14 cellular contexts compared by ENCODE assay signal in the genomic region with DNA sequence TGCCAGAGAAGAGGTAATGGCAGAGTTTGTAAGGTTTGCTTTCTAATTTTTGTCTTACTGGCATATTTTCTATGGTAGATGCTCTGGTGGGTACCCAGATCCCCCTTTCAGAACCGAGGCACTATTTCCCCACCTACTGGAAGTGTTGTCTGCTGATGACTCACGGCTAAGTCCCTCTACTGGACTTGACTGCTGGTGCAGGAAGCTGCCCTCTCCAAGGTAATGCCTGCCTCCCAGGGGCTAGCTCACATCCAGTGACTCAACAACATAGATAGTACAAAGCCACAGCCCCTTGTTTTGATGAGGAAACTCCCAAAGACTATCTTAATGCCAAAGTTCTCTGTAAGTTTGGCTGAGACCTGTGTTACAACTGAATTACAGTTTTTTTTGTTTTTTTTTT.
DNase-seq lines count a peak whose midpoint lies in the region; ATAC-seq, FAIRE-seq and TF ChIP-seq lines count a peak whose summit lies in the region.
"Had no signal": no experiment of that assay in that cellular context is flagged by ENCODE, and none has a peak within 500 bp of the region (broad histone marks: within the 10 kb centered on the region; RNA-seq: fewer than 3 reads in every experiment).

No MANE protein-coding gene starts in this region.

- ATAC-seq in HG02623 (IDR thresholded peaks at IDR 0.05; ENCODE audit: unreplicated experiment) = no peak
- ATAC-seq: CD8-positive, alpha-beta T cell; heart left ventricle; naive thymus-derived CD8-positive, alpha-beta T cell had no signal

- H3K27ac Mint-ChIP-seq in astrocyte (ENCODE audit: unreplicated experiment) = peak overlapping the region; percentile 42
- no peak overlapping the region for H3K27ac Mint-ChIP-seq in CD8-positive, alpha-beta memory T cell
- H3K27ac Mint-ChIP-seq: CD8-positive, alpha-beta T cell; naive thymus-derived CD8-positive, alpha-beta T cell had no signal

- H3K27ac ChIP-seq in astrocyte (ENCODE audit: low read depth, low read length) = no peak overlapping the region
- no peak overlapping the region for H3K27ac ChIP-seq in vagina
- H3K27ac ChIP-seq in thyroid gland = no peak overlapping the region
- H3K27ac ChIP-seq in CD8-positive, alpha-beta memory T cell (ENCODE audit: low read depth, low read length) = no peak overlapping the region
- H3K27ac ChIP-seq: heart left ventricle had no signal

- no peaks in the 10 kb centered on the region for H3K79me2 ChIP-seq in astrocyte (ENCODE audit: insufficient read depth, low read length)

- H3K4me2 ChIP-seq in astrocyte (ENCODE audit: low read length) = no peak overlapping the region

- TF ChIP-seq POLR2A in vagina (IDR thresholded peaks at IDR 0.05) (no peak), thyroid gland (IDR thresholded peaks at IDR 0.05) (no peak)

- H3K36me3 ChIP-seq in astrocyte (ENCODE audit: insufficient read depth, low read length) (no peaks in the 10 kb centered on the region), vagina (no peaks in the 10 kb centered on the region), thyroid gland (no peaks in the 10 kb centered on the region)
- no peaks in the 10 kb centered on the region for H3K36me3 ChIP-seq in CD8-positive, alpha-beta memory T cell (ENCODE audit: insufficient read depth, low read length)
- H3K36me3 ChIP-seq: heart left ventricle had no signal

- H3K27me3 ChIP-seq in astrocyte (ENCODE audit: insufficient read depth, low read length) (no peaks in the 10 kb centered on the region), vagina (no peaks in the 10 kb centered on the region), thyroid gland (no peaks in the 10 kb centered on the region)
- H3K27me3 ChIP-seq in CD8-positive, alpha-beta memory T cell (ENCODE audit: insufficient read depth, low read length, poor library complexity, severe bottlenecking) = no peaks in the 10 kb centered on the region
- H3K27me3 ChIP-seq: heart left ventricle had no signal

- FAIRE-seq in astrocyte (lab: Jason Lieb, UNC) = no peak

- H3K9me3 ChIP-seq in astrocyte (ENCODE audit: insufficient read depth, low read depth, low read length) (no peaks in the 10 kb centered on the region), vagina (no peaks in the 10 kb centered on the region), thyroid gland (no peaks in the 10 kb centered on the region)
- H3K9me3 ChIP-seq in CD8-positive, alpha-beta memory T cell (ENCODE audit: low read length) = no peaks in the 10 kb centered on the region
- H3K9me3 ChIP-seq: heart left ventricle had no signal

- H3K9me3 Mint-ChIP-seq in astrocyte (ENCODE audit: unreplicated experiment) = no peaks in the 10 kb centered on the region
- peaks cover 4 to 28% (median 9%) of the 10 kb centered on the region in 5 donors for H3K9me3 Mint-ChIP-seq in CD8-positive, alpha-beta memory T cell

- no peaks in the 10 kb centered on the region for H3K27me3 Mint-ChIP-seq in astrocyte (ENCODE audit: low read depth, unreplicated experiment)
- no peaks in the 10 kb centered on the region for H3K27me3 Mint-ChIP-seq in CD8-positive, alpha-beta memory T cell
- H3K27me3 Mint-ChIP-seq: naive thymus-derived CD8-positive, alpha-beta T cell had no signal

- intact Hi-C loops in vagina (cut with DNase I) (no loop called here), thyroid gland (cut with DNase I) (no loop called here)

- no peak overlapping the region for H3K4me3 Mint-ChIP-seq in astrocyte (ENCODE audit: unreplicated experiment)
- no peak overlapping the region for H3K4me3 Mint-ChIP-seq in CD8-positive, alpha-beta memory T cell
- H3K4me3 Mint-ChIP-seq: CD8-positive, alpha-beta T cell; naive thymus-derived CD8-positive, alpha-beta T cell had no signal

- DNase-seq in COLO829 (ENCODE audit: low spot score) (peak; percentile 19), HT1080 (ENCODE audit: low read depth) (peak; percentile 86), astrocyte (ENCODE audit: low read depth) (peak; percentile 16), kidney glomerular epithelial cell (lab: John Stamatoyannopoulos, UW) (peak; percentile 59), vagina (ENCODE audit: extremely low spot score in 2 of 2) (no peak), thyroid gland (no peak)
- no peak for DNase-seq in CD8-positive, alpha-beta memory T cell
- DNase-seq: activated CD8-positive, alpha-beta memory T cell treated with anti-CD3 and anti-CD28 coated beads for 24 hours; anterior cingulate cortex; CD8-positive, alpha-beta T cell; heart left ventricle; naive thymus-derived CD8-positive, alpha-beta T cell; NCI-H2107 had no signal

- CTCF ChIA-PET in CD8-positive, alpha-beta memory T cell (lab: Charles Lee) = no interaction called here

- WGBS in thyroid gland, 2 donors = 54% methylated on average over 2 of the region's 2 CpGs

- peaks cover 5% of the 10 kb centered on the region for H3K4me1 Mint-ChIP-seq in astrocyte (ENCODE audit: low read depth, unreplicated experiment)
- H3K4me1 Mint-ChIP-seq in CD8-positive, alpha-beta memory T cell = no peaks in the 10 kb centered on the region
- H3K4me1 Mint-ChIP-seq: naive thymus-derived CD8-positive, alpha-beta T cell had no signal

- no peaks in the 10 kb centered on the region for H4K20me1 ChIP-seq in astrocyte (ENCODE audit: insufficient read depth, low read length)

- TF ChIP-seq CTCF in astrocyte (IDR thresholded peaks at IDR 0.05; ENCODE audit: insufficient read depth, low read depth, low read length) (no peak), vagina (IDR thresholded peaks at IDR 0.05) (no peak), thyroid gland (IDR thresholded peaks at IDR 0.05) (no peak)

- no peak overlapping the region for H2AFZ ChIP-seq in astrocyte (ENCODE audit: low read depth, low read length)

- H3K4me3 ChIP-seq in astrocyte (ENCODE audit: insufficient read depth, low read depth, low read length) (no peak overlapping the region), vagina (no peak overlapping the region), thyroid gland (replicated peaks in 1 of 3) (no peak overlapping the region)
- no peak overlapping the region for H3K4me3 ChIP-seq in CD8-positive, alpha-beta memory T cell (ENCODE audit: low read length)
- H3K4me3 ChIP-seq: heart left ventricle had no signal

- no peaks in the 10 kb centered on the region for H3K36me3 Mint-ChIP-seq in astrocyte (ENCODE audit: low read depth, unreplicated experiment)
- H3K36me3 Mint-ChIP-seq in CD8-positive, alpha-beta memory T cell = no peaks in the 10 kb centered on the region
- H3K36me3 Mint-ChIP-seq: CD8-positive, alpha-beta T cell; naive thymus-derived CD8-positive, alpha-beta T cell had no signal

- no peak overlapping the region for H3K9ac ChIP-seq in astrocyte (ENCODE audit: low read length)

- H3K4me1 ChIP-seq in astrocyte (ENCODE audit: insufficient read depth, low read length) (no peaks in the 10 kb centered on the region), vagina (no peaks in the 10 kb centered on the region), thyroid gland (no peaks in the 10 kb centered on the region)
- no peaks in the 10 kb centered on the region for H3K4me1 ChIP-seq in CD8-positive, alpha-beta memory T cell (ENCODE audit: insufficient read depth, low read length)
- H3K4me1 ChIP-seq: heart left ventricle had no signal

- POLR2A ChIA-PET in CD8-positive, alpha-beta memory T cell (lab: Charles Lee) = no interaction called here

Comparison
In these comparisons a context has a peak if more than half of its experiments do, and no peak if none do; other contexts are left out.
1. DNase-seq: peak in COLO829 (single experiment), HT1080 (single experiment), astrocyte (single experiment) and kidney glomerular epithelial cell (single experiment); none in vagina (0 of 2), thyroid gland (0 of 2) and CD8-positive, alpha-beta memory T cell (0 of 5).